In genomic region chr7:106060394-106060920, GRCh38 we compare ENCODE assay signal across 30 cellular contexts. TPM values are rescaled to one million over a fixed set of nuclear protein-coding genes. Genes with fewer than 3 reads are reported as not detected.
DNase-seq lines count a peak whose midpoint lies in the region; ATAC-seq, FAIRE-seq and TF ChIP-seq lines count a peak whose summit lies in the region.
"Had no signal": no experiment of that assay in that cellular context is flagged by ENCODE, and none has a peak within 500 bp of the region (broad histone marks: within the 10 kb centered on the region; RNA-seq: fewer than 3 reads in every experiment).

No MANE protein-coding gene starts in this region.

- H3K9me2 ChIP-seq in SU-DHL-6 (replicated peaks; ENCODE audit: insufficient read depth, low read length), result no peaks in the 10 kb centered on the region

- no peaks in the 10 kb centered on the region for H3K36me3 Mint-ChIP-seq in stimulated activated memory B cell treated with anti-CD40 and anti-IgM and Interleukin-4, amounts not matched to agents 10 μg/mL and 1 μg/mL and 100 μg/mL, for 72 hours

- H3K27ac Mint-ChIP-seq in stimulated activated memory B cell treated with anti-CD40 and anti-IgM and Interleukin-4, amounts not matched to agents 10 μg/mL and 1 μg/mL and 100 μg/mL, for 72 hours, result peak overlapping the region; percentile 86
- H3K27ac Mint-ChIP-seq: activated CD4-positive, alpha-beta T cell treated with anti-CD3 and anti-CD28 coated beads, Interleukin-2, amount 10 ng/mL, durations not matched to agents 7 days and 5 days; nephron had no signal

- H4K20me1 ChIP-seq in SU-DHL-6 (ENCODE audit: low read depth, low read length), result no peaks in the 10 kb centered on the region
- no peaks in the 10 kb centered on the region for H4K20me1 ChIP-seq in keratinocyte (ENCODE audit: control insufficient read depth, extremely low read depth, insufficient read depth, low read length)
- H4K20me1 ChIP-seq: BLaER1 had no signal

- dilution Hi-C loops in keratinocyte (cut with MboI; ENCODE audit: extremely low pct_ligation_motif_present, low sequenced_read_pairs), result no loop called here

- H3K36me3 ChIP-seq in SU-DHL-6 (ENCODE audit: low read length) (peaks cover 5% of the 10 kb centered on the region; the same call in 1 of the 2 replicates), keratinocyte (ENCODE audit: control insufficient read depth in 2 of 2, extremely low read depth in 1 of 2, insufficient read depth in 2 of 2, low read length in 2 of 2) (no peaks in the 10 kb centered on the region)
- H3K36me3 ChIP-seq: adrenal gland, BLaER1, gastrocnemius medialis, SJSA1, thyroid gland, vagina had no signal

- H3K4me1 ChIP-seq in keratinocyte (ENCODE audit: control insufficient read depth, extremely low read depth, insufficient read depth, low read length), result peaks cover 78% of the 10 kb centered on the region

- H3K4me1 Mint-ChIP-seq in stimulated activated memory B cell treated with anti-CD40 and anti-IgM and Interleukin-4, amounts not matched to agents 10 μg/mL and 1 μg/mL and 100 μg/mL, for 72 hours, result peaks cover 89% of the 10 kb centered on the region

- ATAC-seq in stimulated activated memory B cell treated with anti-CD40 and anti-IgM and Interleukin-4, amounts not matched to agents 10 μg/mL and 1 μg/mL and 100 μg/mL, for 72 hours, result no peak
- ATAC-seq in HG02642 (IDR thresholded peaks at IDR 0.05; ENCODE audit: poor library complexity, unreplicated experiment) (no peak), HG03439 (IDR thresholded peaks at IDR 0.05; ENCODE audit: unreplicated experiment) (no peak)
- ATAC-seq: gastrocnemius medialis had no signal

- H3K9me3 ChIP-seq in SU-DHL-6 (ENCODE audit: insufficient read depth, low read length) (0 out of 2 replicates have a peak, but pooled peaks cover 7% of the 10 kb centered on the region), keratinocyte (ENCODE audit: control insufficient read depth, low read depth, low read length) (no peaks in the 10 kb centered on the region)
- H3K9me3 ChIP-seq: adrenal gland, gastrocnemius medialis, SJSA1, thyroid gland, vagina had no signal

- TF ChIP-seq POLR2A in GM12891 (IDR thresholded peaks at IDR 0.05; ENCODE audit: low read depth, low read length), result no peak

- TF ChIP-seq CTCF in SU-DHL-6 (IDR thresholded peaks at IDR 0.05; ENCODE audit: insufficient read depth, low read length, poor library complexity, severe bottlenecking), result no peak
- TF ChIP-seq CTCF in keratinocyte (optimal IDR thresholded peaks at IDR 0.05 in 1 of 3, IDR thresholded peaks at IDR 0.05 in 1 of 3, conservative IDR thresholded peaks at IDR 0.05 in 1 of 3; ENCODE audit: extremely low read depth in 1 of 3, insufficient read depth in 2 of 3, low read length in 3 of 3), result no peak

- no peak overlapping the region for H3K4me3 ChIP-seq in SU-DHL-6 (ENCODE audit: insufficient read depth, low read length, poor library complexity, severe bottlenecking)
- no peak overlapping the region for H3K4me3 ChIP-seq in keratinocyte (ENCODE audit: control insufficient read depth in 2 of 3, extremely low read depth in 1 of 3, insufficient read depth in 2 of 3, low read depth in 1 of 3, low read length in 3 of 3)
- H3K4me3 ChIP-seq: adrenal gland, BLaER1, gastrocnemius medialis, hepatocyte, lung, SJSA1, thyroid gland, vagina had no signal

- H3K27ac ChIP-seq in SU-DHL-6 (ENCODE audit: low read depth, low read length), result peak overlapping the region; percentile 97
- no peak overlapping the region for H3K27ac ChIP-seq in keratinocyte (ENCODE audit: control insufficient read depth, insufficient read depth, low read length)
- H3K27ac ChIP-seq: adrenal gland, BLaER1, gastrocnemius medialis, hepatocyte, KMS-11, SJSA1, vagina had no signal

- DNase-seq in GM12891 (ENCODE audit: insufficient read length, low spot score), result no peak
- DNase-seq in keratinocyte (ENCODE audit: low read depth, low spot score), result no peak
- no peak for DNase-seq in stimulated activated CD8-positive, alpha-beta memory T cell treated with anti-CD3 and anti-CD28 coated beads, Interleukin-4, amount 100 ng/mL, for 48 hours
- DNase-seq: activated CD4-positive, alpha-beta T cell treated with anti-CD3 and anti-CD28 coated beads, Interleukin-2, amount 10 ng/mL, durations not matched to agents 7 days and 5 days; activated naive CD4-positive, alpha-beta T cell treated with Interleukin-2 at 50 U/mL for 16 hours; cerebellar nuclear complex; DMS153; gastrocnemius medialis; MM.1S; NCI-H1105 treated with DMSO at 0.1 percent for 48 hours; NCI-H187 treated with DMSO at 0.1 percent for 48 hours; NCI-H2171 treated with DMSO at 0.1 percent for 48 hours; NCI-H510A; small intestine had no signal

- FAIRE-seq in GM12891 (lab: Jason Lieb, UNC), result peak; percentile 20
- FAIRE-seq in keratinocyte (lab: Jason Lieb, UNC), result no peak
- FAIRE-seq: endometrium, G401.6, small intestine had no signal

- no peaks in the 10 kb centered on the region for H3K9me1 ChIP-seq in keratinocyte (ENCODE audit: control insufficient read depth, extremely low read depth, insufficient read depth, low read length)

- peaks cover 81% of the 10 kb centered on the region for H3F3A ChIP-seq in SU-DHL-6 (ENCODE audit: insufficient read depth)

- H3K79me2 ChIP-seq in SU-DHL-6 (ENCODE audit: insufficient read depth, low read length) (peaks cover 28% of the 10 kb centered on the region), keratinocyte (ENCODE audit: control insufficient read depth, insufficient read depth, low read length) (no peaks in the 10 kb centered on the region)
- H3K79me2 ChIP-seq: hepatocyte had no signal

- H3K9me3 Mint-ChIP-seq in stimulated activated memory B cell treated with anti-CD40 and anti-IgM and Interleukin-4, amounts not matched to agents 10 μg/mL and 1 μg/mL and 100 μg/mL, for 72 hours, result no peaks in the 10 kb centered on the region
- H3K9me3 Mint-ChIP-seq: activated CD4-positive, alpha-beta T cell treated with anti-CD3 and anti-CD28 coated beads, Interleukin-2, amount 10 ng/mL, durations not matched to agents 7 days and 5 days; stimulated activated naive CD8-positive, alpha-beta T cell treated with anti-CD3 and anti-CD28 coated beads, Interleukin-15, Interleukin-2, amounts not matched to agents 100 ng/mL and 50 ng/mL, for 24 hours had no signal

- H3K27me3 Mint-ChIP-seq in stimulated activated memory B cell treated with anti-CD40 and anti-IgM and Interleukin-4, amounts not matched to agents 10 μg/mL and 1 μg/mL and 100 μg/mL, for 72 hours, result no peaks in the 10 kb centered on the region
- H3K27me3 Mint-ChIP-seq: activated CD4-positive, alpha-beta T cell treated with anti-CD3 and anti-CD28 coated beads, Interleukin-2, amount 10 ng/mL, durations not matched to agents 7 days and 5 days; stimulated activated naive CD8-positive, alpha-beta T cell treated with anti-CD3 and anti-CD28 coated beads, Interleukin-15, Interleukin-2, amounts not matched to agents 100 ng/mL and 50 ng/mL, for 24 hours had no signal

- H3K9ac ChIP-seq in SU-DHL-6 (ENCODE audit: low read length) (peak overlapping the region; percentile 62), keratinocyte (ENCODE audit: control insufficient read depth, extremely low read depth, insufficient read depth, low read length) (no peak overlapping the region)
- H3K9ac ChIP-seq: BLaER1, KMS-11 had no signal

- H3K4me3 Mint-ChIP-seq in stimulated activated memory B cell treated with anti-CD40 and anti-IgM and Interleukin-4, amounts not matched to agents 10 μg/mL and 1 μg/mL and 100 μg/mL, for 72 hours, result no peak overlapping the region
- H3K4me3 Mint-ChIP-seq: activated CD4-positive, alpha-beta T cell treated with anti-CD3 and anti-CD28 coated beads, Interleukin-2, amount 10 ng/mL, durations not matched to agents 7 days and 5 days; nephron; stimulated activated naive CD8-positive, alpha-beta T cell treated with anti-CD3 and anti-CD28 coated beads, Interleukin-15, Interleukin-2, amounts not matched to agents 100 ng/mL and 50 ng/mL, for 24 hours had no signal

- H3K4me2 ChIP-seq in SU-DHL-6 (ENCODE audit: low read depth, low read length, poor library complexity, severe bottlenecking) (peak overlapping the region; percentile 52), keratinocyte (ENCODE audit: control insufficient read depth, extremely low read depth, insufficient read depth, low read depth, low read length) (no peak overlapping the region)
- H3K4me2 ChIP-seq: hepatocyte, KMS-11 had no signal

- H2AFZ ChIP-seq in SU-DHL-6 (ENCODE audit: low read depth, low read length, severe bottlenecking), result no peak overlapping the region
- peak overlapping the region; percentile 66 for H2AFZ ChIP-seq in keratinocyte (ENCODE audit: control insufficient read depth, low read length)
- H2AFZ ChIP-seq: hepatocyte had no signal

- H3K27me3 ChIP-seq in SU-DHL-6 (ENCODE audit: low read length), result no peaks in the 10 kb centered on the region
- no peaks in the 10 kb centered on the region for H3K27me3 ChIP-seq in keratinocyte (ENCODE audit: control insufficient read depth, extremely low read depth, insufficient read depth, low read length)
- H3K27me3 ChIP-seq: adrenal gland, BLaER1, gastrocnemius medialis, hepatocyte, SJSA1, thyroid gland, vagina had no signal

TF ChIP-seq in GM12891, 5 proteins besides CTCF, POLR2A, EP300 and RAD21:
- TF ChIP-seq POLR2AphosphoS5 (IDR thresholded peaks at IDR 0.05; ENCODE audit: low read depth, low read length) (no peak), TAF1 (IDR thresholded peaks at IDR 0.05; ENCODE audit: low read depth, low read length) (no peak), SPI1 (IDR thresholded peaks at IDR 0.05; ENCODE audit: low read depth, low read length) (no peak), PAX5 (IDR thresholded peaks at IDR 0.05; ENCODE audit: insufficient read depth, low read length, severe bottlenecking) (no peak), POU2F2 (IDR thresholded peaks at IDR 0.05; ENCODE audit: low read depth, low read length) (no peak)

RNA-seq across cellular contexts. Expression of gene SYPL1, which starts 51.7 kb away (rescaled TPM):
- 29.5 TPM for polyA plus RNA-seq in GM12891 (2012; ENCODE audit: low read depth, missing spikeins)
- 152 to 254 TPM (median 169 TPM) in 3 replicates for polyA plus RNA-seq in keratinocyte
- 23.2 TPM for polyA plus RNA-seq in keratinocyte (2011; ENCODE audit: low read depth)
- 84.0 and 178 TPM in 2 replicates for polyA plus RNA-seq in keratinocyte (2011; cell fraction: cytosol; rRNA removed)
- polyA plus RNA-seq in keratinocyte (2011; cell fraction: nucleus; rRNA removed), result 192 and 248 TPM in 2 replicates
- 104 and 146 TPM in 2 replicates for polyA plus RNA-seq in keratinocyte (2012; ENCODE audit: low replicate concordance)
- 60.7 to 198 TPM (median 188 TPM) in 3 replicates for polyA minus RNA-seq in keratinocyte
- 101 TPM for polyA minus RNA-seq in keratinocyte (2011; cell fraction: cytosol; rRNA and poly(A)+ RNA removed)
- 91.1 and 162 TPM in 2 replicates for polyA minus RNA-seq in keratinocyte (2011; cell fraction: nucleus; rRNA and poly(A)+ RNA removed)
